Comparison of ENCODE assay signal across 12 cellular contexts in genomic region chr6:89689732-89690131, GRCh38.
DNase-seq lines count a peak whose midpoint lies in the region; ATAC-seq lines count a peak whose summit lies in the region.
"Had no signal": no experiment of that assay in that cellular context is flagged by ENCODE, and none has a peak within 500 bp of the region (broad histone marks: within the 10 kb centered on the region; RNA-seq: fewer than 3 reads in every experiment).

No MANE protein-coding gene starts in this region.

- DNase-seq in COLO829 (ENCODE audit: low spot score) (peak; percentile 42), NCI-H146 treated with DMSO at 0.1 percent for 48 hours (lab: John Stamatoyannopoulos, UW; ENCODE audit: unreplicated experiment) (peak; percentile 21), medulla oblongata (ENCODE audit: extremely low spot score) (peak; percentile 92), AML-193 (lab: John Stamatoyannopoulos, UW) (no peak), UCSD-AML1 (lab: John Stamatoyannopoulos, UW; ENCODE audit: unreplicated experiment) (no peak), NCI-H82 (lab: John Stamatoyannopoulos, UW) (no peak)
- DNase-seq: NK-92 treated with Interleukin-12 subunit alpha and Interleukin-12 subunit beta, amount 100 ng/mL, for 24 hours; sigmoid colon had no signal

- intact Hi-C loops in dendritic cell treated with granulocyte-macrophage colony-stimulating factor and Interleukin-4, amounts not matched to agents 40 ng/mL and 50 ng/mL, for 4 days (cut with micrococcal nuclease): no loop called here

- peak overlapping the region; percentile 74 for H3K27ac Mint-ChIP-seq in dendritic cell treated with granulocyte-macrophage colony-stimulating factor and Interleukin-4, amounts not matched to agents 40 ng/mL and 50 ng/mL, for 4 days
- H3K27ac Mint-ChIP-seq: activated naive CD4-positive, alpha-beta T cell treated with anti-CD3 and anti-CD28 coated beads, Interleukin-2, amount 50 U/mL, for 24 hours had no signal

- no peaks in the 10 kb centered on the region for H3K9me3 Mint-ChIP-seq in dendritic cell treated with granulocyte-macrophage colony-stimulating factor and Interleukin-4, amounts not matched to agents 40 ng/mL and 50 ng/mL, for 4 days
- H3K9me3 Mint-ChIP-seq: activated naive CD4-positive, alpha-beta T cell treated with anti-CD3 and anti-CD28 coated beads, Interleukin-2, amount 50 U/mL, for 24 hours; CD4-positive, alpha-beta memory T cell had no signal

- ATAC-seq in GM21447 (IDR thresholded peaks at IDR 0.05; ENCODE audit: unreplicated experiment): no peak

- H3K27me3 Mint-ChIP-seq in dendritic cell treated with granulocyte-macrophage colony-stimulating factor and Interleukin-4, amounts not matched to agents 40 ng/mL and 50 ng/mL, for 4 days: no peaks in the 10 kb centered on the region
- H3K27me3 Mint-ChIP-seq: activated naive CD4-positive, alpha-beta T cell treated with anti-CD3 and anti-CD28 coated beads, Interleukin-2, amount 50 U/mL, for 24 hours; CD4-positive, alpha-beta memory T cell had no signal

- H3K4me3 Mint-ChIP-seq in dendritic cell treated with granulocyte-macrophage colony-stimulating factor and Interleukin-4, amounts not matched to agents 40 ng/mL and 50 ng/mL, for 4 days: peak overlapping the region; percentile 50
- H3K4me3 Mint-ChIP-seq: activated naive CD4-positive, alpha-beta T cell treated with anti-CD3 and anti-CD28 coated beads, Interleukin-2, amount 50 U/mL, for 24 hours; CD4-positive, alpha-beta memory T cell had no signal

- peaks cover 18% of the 10 kb centered on the region for H3K4me1 Mint-ChIP-seq in dendritic cell treated with granulocyte-macrophage colony-stimulating factor and Interleukin-4, amounts not matched to agents 40 ng/mL and 50 ng/mL, for 4 days (ENCODE audit: low read depth)

- peaks cover 69% of the 10 kb centered on the region for H3K36me3 Mint-ChIP-seq in dendritic cell treated with granulocyte-macrophage colony-stimulating factor and Interleukin-4, amounts not matched to agents 40 ng/mL and 50 ng/mL, for 4 days (ENCODE audit: low read depth)

Comparison
In these comparisons a context has a peak if more than half of its experiments do, and no peak if none do; other contexts are left out.
1. DNase-seq: peak in COLO829 (single experiment), NCI-H146 treated with DMSO at 0.1 percent for 48 hours (single experiment) and medulla oblongata (single experiment); none in AML-193 (0 of 2), UCSD-AML1 (single experiment) and NCI-H82 (single experiment).